In the genomic region with DNA sequence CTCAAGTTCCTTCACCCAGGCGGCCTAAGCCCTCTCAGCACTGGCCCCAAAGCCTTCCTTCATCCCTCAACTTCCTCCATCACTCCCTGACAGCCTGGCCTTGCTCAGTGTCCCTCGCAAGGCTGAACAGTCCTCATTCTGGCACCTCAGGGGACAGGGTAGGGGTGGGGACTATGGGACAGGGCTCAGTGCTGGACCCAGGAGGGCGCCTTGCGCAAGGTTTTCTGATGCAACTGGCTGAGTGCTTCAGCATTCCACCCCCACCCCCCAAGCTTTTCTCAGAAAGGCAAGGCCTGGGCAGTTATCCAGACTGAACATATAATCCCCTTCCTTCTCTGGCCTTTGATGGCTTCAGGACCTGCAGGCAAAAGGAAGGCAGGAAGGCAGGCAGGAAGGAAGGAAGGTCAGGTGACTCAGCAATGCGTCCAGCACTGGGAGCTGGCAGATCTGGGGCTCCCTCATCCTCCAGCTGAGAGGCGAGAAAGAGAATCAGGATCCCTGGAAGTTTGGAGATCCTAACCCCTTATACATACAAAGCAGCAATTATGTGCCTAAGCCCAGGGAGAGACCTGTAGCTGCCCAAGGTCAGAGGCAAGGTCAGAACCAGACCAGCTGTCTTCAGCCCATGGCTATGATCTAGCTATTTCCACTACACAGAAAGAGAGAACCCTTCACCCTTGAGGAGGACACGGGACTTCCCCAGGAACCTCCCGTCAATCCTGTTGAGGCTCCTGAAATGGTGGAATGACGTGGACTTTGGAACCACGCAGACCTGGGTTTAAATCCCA, we compare ENCODE assay signal across 1 cellular context.
A peak's percentile ranks its signal among the peaks of the same experiment; 100 is the strongest.
TF ChIP-seq lines count a peak whose summit lies in the region.

No MANE protein-coding gene starts in this region.

TF ChIP-seq in HepG2, 621 proteins besides CTCF, POLR2A, EP300 and RAD21 (continued from another document and continues in another):
- TF ChIP-seq, protein P1, sequence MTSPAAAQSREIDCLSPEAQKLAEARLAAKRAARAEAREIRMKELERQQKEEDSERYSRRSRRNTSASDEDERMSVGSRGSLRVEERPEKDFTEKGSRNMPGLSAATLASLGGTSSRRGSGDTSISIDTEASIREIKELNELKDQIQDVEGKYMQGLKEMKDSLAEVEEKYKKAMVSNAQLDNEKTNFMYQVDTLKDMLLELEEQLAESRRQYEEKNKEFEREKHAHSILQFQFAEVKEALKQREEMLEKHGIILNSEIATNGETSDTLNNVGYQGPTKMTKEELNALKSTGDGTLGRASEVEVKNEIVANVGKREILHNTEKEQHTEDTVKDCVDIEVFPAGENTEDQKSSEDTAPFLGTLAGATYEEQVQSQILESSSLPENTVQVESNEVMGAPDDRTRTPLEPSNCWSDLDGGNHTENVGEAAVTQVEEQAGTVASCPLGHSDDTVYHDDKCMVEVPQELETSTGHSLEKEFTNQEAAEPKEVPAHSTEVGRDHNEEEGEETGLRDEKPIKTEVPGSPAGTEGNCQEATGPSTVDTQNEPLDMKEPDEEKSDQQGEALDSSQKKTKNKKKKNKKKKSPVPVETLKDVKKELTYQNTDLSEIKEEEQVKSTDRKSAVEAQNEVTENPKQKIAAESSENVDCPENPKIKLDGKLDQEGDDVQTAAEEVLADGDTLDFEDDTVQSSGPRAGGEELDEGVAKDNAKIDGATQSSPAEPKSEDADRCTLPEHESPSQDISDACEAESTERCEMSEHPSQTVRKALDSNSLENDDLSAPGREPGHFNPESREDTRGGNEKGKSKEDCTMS (CRISPR knock-in tag; conservative IDR thresholded peaks at IDR 0.05): no peak; the same call in 1 of the 2 replicates
- TF ChIP-seq NFKBIZ (CRISPR knock-in tag; IDR thresholded peaks at IDR 0.05) (peak; percentile 95; the same call in 1 of the 2 replicates), TMF1 (CRISPR knock-in tag; IDR thresholded peaks at IDR 0.05; ENCODE audit: low read depth) (peak; percentile 48; the same call in 1 of the 2 replicates), KDM5B (CRISPR knock-in tag; IDR thresholded peaks at IDR 0.05; ENCODE audit: borderline replicate concordance) (peak; percentile 82; the same call in 1 of the 2 replicates), POGZ (CRISPR knock-in tag; IDR thresholded peaks at IDR 0.05) (peak; percentile 82), ZBTB1 (CRISPR knock-in tag; IDR thresholded peaks at IDR 0.05; ENCODE audit: borderline replicate concordance) (no peak), GZF1 (CRISPR knock-in tag; IDR thresholded peaks at IDR 0.05) (no peak; the same call in 1 of the 2 replicates), ZNF431 (CRISPR knock-in tag; IDR thresholded peaks at IDR 0.05; ENCODE audit: borderline replicate concordance, low read depth) (peak; percentile 91), NFKB2 (CRISPR knock-in tag; IDR thresholded peaks at IDR 0.05; ENCODE audit: borderline replicate concordance) (peak; percentile 79; the same call in 1 of the 2 replicates), RORA (CRISPR knock-in tag; IDR thresholded peaks at IDR 0.05) (no peak), ZFP36L2 (CRISPR knock-in tag; IDR thresholded peaks at IDR 0.05) (no peak), ZNF747 (CRISPR knock-in tag; IDR thresholded peaks at IDR 0.05; ENCODE audit: borderline replicate concordance) (peak; percentile 99), ZFP1 (CRISPR knock-in tag; IDR thresholded peaks at IDR 0.05) (peak; percentile 96; the same call in 1 of the 2 replicates), ZNF768 (CRISPR knock-in tag; IDR thresholded peaks at IDR 0.05) (peak; percentile 61; the same call in 1 of the 2 replicates), ZNF10 (CRISPR knock-in tag; IDR thresholded peaks at IDR 0.05; ENCODE audit: borderline replicate concordance, low read depth) (no peak), ZFP62 (CRISPR knock-in tag; IDR thresholded peaks at IDR 0.05) (no peak), ZNF234 (CRISPR knock-in tag; conservative IDR thresholded peaks at IDR 0.05) (no peak), ZNF883 (CRISPR knock-in tag; IDR thresholded peaks at IDR 0.05; ENCODE audit: not compliant biosample characterization) (peak; percentile 74), MEIS1 (CRISPR knock-in tag; IDR thresholded peaks at IDR 0.05; ENCODE audit: borderline replicate concordance) (no peak), NBN (conservative IDR thresholded peaks at IDR 0.05) (no peak), ZEB1 (IDR thresholded peaks at IDR 0.05; ENCODE audit: insufficient replicate concordance, low read depth) (peak; percentile 87), ZNF333 (CRISPR knock-in tag; IDR thresholded peaks at IDR 0.05; ENCODE audit: borderline replicate concordance) (no peak), PAWR (CRISPR knock-in tag; IDR thresholded peaks at IDR 0.05; ENCODE audit: borderline replicate concordance) (no peak), ZNF703 (CRISPR knock-in tag; IDR thresholded peaks at IDR 0.05; ENCODE audit: borderline replicate concordance) (peak; percentile 93), IRF2 (CRISPR knock-in tag; IDR thresholded peaks at IDR 0.05) (peak; percentile 97), ZNF530 (CRISPR knock-in tag; IDR thresholded peaks at IDR 0.05; ENCODE audit: low read depth) (no peak), ZNF563 (CRISPR knock-in tag; IDR thresholded peaks at IDR 0.05) (peak; percentile 95; the same call in 1 of the 2 replicates), ZNF101 (CRISPR knock-in tag; IDR thresholded peaks at IDR 0.05; ENCODE audit: borderline replicate concordance, low read depth) (0 out of 2 replicates have a peak, but pooled peaks have one; percentile 47), ZNF550 (CRISPR knock-in tag; IDR thresholded peaks at IDR 0.05; ENCODE audit: borderline replicate concordance) (0 out of 2 replicates have a peak, but pooled peaks have one; percentile 40), HNRNPK (IDR thresholded peaks at IDR 0.05; ENCODE audit: low read depth, low read length, poor library complexity, severe bottlenecking) (no peak), ZFP36 (IDR thresholded peaks at IDR 0.05; ENCODE audit: borderline replicate concordance, low read depth, low read length, partially characterized antibody) (no peak), ZNF850 (CRISPR knock-in tag; conservative IDR thresholded peaks at IDR 0.05) (no peak), ARNT (IDR thresholded peaks at IDR 0.05) (no peak), MTF2 (CRISPR knock-in tag; IDR thresholded peaks at IDR 0.05; ENCODE audit: borderline replicate concordance) (no peak), SNAPC2 (CRISPR knock-in tag; IDR thresholded peaks at IDR 0.05) (peak; percentile 96; the same call in 1 of the 2 replicates), KDM5A (IDR thresholded peaks at IDR 0.05; ENCODE audit: borderline replicate concordance, low read length) (no peak; the same call in 1 of the 2 replicates), ZNF343 (CRISPR knock-in tag; IDR thresholded peaks at IDR 0.05) (peak; percentile 97), ZSCAN21 (CRISPR knock-in tag; IDR thresholded peaks at IDR 0.05; ENCODE audit: borderline replicate concordance) (peak; percentile 96), NCOA1 (CRISPR knock-in tag; IDR thresholded peaks at IDR 0.05) (peak; percentile 92), BORCS8-MEF2B (CRISPR knock-in tag; IDR thresholded peaks at IDR 0.05) (peak; percentile 97)
- TF ChIP-seq, protein P2, sequence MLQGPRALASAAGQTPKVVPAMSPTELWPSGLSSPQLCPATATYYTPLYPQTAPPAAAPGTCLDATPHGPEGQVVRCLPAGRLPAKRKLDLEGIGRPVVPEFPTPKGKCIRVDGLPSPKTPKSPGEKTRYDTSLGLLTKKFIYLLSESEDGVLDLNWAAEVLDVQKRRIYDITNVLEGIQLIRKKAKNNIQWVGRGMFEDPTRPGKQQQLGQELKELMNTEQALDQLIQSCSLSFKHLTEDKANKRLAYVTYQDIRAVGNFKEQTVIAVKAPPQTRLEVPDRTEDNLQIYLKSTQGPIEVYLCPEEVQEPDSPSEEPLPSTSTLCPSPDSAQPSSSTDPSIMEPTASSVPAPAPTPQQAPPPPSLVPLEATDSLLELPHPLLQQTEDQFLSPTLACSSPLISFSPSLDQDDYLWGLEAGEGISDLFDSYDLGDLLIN (CRISPR knock-in tag; IDR thresholded peaks at IDR 0.05; ENCODE audit: borderline replicate concordance): no peak
- TF ChIP-seq, protein P3, sequence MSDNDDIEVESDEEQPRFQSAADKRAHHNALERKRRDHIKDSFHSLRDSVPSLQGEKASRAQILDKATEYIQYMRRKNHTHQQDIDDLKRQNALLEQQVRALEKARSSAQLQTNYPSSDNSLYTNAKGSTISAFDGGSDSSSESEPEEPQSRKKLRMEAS (IDR thresholded peaks at IDR 0.05): peak; percentile 88
- TF ChIP-seq, protein P4, sequence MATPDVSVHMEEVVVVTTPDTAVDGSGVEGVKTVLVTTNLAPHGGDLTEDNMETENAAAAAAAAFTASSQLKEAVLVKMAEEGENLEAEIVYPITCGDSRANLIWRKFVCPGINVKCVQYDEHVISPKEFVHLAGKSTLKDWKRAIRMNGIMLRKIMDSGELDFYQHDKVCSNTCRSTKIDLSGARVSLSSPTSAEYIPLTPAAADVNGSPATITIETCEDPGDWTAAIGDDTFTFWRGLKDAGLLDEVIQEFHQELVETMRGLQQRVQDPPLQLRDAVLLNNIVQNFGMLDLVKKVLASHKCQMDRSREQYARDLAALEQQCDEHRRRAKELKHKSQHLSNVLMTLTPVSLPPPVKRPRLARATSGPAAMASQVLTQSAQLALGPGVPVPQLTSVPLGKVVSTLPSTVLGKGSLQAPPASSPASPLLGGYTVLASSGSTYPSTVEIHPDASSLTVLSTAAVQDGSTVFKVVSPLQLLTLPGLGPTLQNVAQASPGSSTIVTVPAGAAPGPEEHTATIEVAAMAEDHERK (CRISPR knock-in tag; IDR thresholded peaks at IDR 0.05; ENCODE audit: low read depth): 0 out of 2 replicates have a peak, but pooled peaks have one; percentile 32
- TF ChIP-seq, protein P5, sequence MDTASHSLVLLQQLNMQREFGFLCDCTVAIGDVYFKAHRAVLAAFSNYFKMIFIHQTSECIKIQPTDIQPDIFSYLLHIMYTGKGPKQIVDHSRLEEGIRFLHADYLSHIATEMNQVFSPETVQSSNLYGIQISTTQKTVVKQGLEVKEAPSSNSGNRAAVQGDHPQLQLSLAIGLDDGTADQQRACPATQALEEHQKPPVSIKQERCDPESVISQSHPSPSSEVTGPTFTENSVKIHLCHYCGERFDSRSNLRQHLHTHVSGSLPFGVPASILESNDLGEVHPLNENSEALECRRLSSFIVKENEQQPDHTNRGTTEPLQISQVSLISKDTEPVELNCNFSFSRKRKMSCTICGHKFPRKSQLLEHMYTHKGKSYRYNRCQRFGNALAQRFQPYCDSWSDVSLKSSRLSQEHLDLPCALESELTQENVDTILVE (CRISPR knock-in tag; IDR thresholded peaks at IDR 0.05): peak; percentile 99
- TF ChIP-seq, protein P6, sequence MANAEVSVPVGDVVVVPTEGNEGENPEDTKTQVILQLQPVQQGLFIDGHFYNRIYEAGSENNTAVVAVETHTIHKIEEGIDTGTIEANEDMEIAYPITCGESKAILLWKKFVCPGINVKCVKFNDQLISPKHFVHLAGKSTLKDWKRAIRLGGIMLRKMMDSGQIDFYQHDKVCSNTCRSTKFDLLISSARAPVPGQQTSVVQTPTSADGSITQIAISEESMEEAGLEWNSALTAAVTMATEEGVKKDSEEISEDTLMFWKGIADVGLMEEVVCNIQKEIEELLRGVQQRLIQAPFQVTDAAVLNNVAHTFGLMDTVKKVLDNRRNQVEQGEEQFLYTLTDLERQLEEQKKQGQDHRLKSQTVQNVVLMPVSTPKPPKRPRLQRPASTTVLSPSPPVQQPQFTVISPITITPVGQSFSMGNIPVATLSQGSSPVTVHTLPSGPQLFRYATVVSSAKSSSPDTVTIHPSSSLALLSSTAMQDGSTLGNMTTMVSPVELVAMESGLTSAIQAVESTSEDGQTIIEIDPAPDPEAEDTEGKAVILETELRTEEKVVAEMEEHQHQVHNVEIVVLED (CRISPR knock-in tag; IDR thresholded peaks at IDR 0.05; ENCODE audit: borderline replicate concordance): peak; percentile 73; the same call in 1 of the 2 replicates
- TF ChIP-seq, protein P7, sequence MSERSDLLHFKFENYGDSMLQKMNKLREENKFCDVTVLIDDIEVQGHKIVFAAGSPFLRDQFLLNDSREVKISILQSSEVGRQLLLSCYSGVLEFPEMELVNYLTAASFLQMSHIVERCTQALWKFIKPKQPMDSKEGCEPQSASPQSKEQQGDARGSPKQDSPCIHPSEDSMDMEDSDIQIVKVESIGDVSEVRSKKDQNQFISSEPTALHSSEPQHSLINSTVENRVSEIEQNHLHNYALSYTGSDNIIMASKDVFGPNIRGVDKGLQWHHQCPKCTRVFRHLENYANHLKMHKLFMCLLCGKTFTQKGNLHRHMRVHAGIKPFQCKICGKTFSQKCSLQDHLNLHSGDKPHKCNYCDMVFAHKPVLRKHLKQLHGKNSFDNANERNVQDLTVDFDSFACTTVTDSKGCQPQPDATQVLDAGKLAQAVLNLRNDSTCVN (CRISPR knock-in tag; IDR thresholded peaks at IDR 0.05; ENCODE audit: borderline replicate concordance): peak; percentile 94
- TF ChIP-seq, protein P8, sequence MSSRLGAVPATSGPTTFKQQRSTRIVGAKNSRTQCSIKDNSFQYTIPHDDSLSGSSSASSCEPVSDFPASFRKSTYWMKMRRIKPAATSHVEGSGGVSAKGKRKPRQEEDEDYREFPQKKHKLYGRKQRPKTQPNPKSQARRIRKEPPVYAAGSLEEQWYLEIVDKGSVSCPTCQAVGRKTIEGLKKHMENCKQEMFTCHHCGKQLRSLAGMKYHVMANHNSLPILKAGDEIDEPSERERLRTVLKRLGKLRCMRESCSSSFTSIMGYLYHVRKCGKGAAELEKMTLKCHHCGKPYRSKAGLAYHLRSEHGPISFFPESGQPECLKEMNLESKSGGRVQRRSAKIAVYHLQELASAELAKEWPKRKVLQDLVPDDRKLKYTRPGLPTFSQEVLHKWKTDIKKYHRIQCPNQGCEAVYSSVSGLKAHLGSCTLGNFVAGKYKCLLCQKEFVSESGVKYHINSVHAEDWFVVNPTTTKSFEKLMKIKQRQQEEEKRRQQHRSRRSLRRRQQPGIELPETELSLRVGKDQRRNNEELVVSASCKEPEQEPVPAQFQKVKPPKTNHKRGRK (CRISPR knock-in tag; IDR thresholded peaks at IDR 0.05): peak; percentile 72; the same call in 1 of the 2 replicates
- TF ChIP-seq, protein P9, sequence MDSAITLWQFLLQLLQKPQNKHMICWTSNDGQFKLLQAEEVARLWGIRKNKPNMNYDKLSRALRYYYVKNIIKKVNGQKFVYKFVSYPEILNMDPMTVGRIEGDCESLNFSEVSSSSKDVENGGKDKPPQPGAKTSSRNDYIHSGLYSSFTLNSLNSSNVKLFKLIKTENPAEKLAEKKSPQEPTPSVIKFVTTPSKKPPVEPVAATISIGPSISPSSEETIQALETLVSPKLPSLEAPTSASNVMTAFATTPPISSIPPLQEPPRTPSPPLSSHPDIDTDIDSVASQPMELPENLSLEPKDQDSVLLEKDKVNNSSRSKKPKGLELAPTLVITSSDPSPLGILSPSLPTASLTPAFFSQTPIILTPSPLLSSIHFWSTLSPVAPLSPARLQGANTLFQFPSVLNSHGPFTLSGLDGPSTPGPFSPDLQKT (CRISPR knock-in tag; IDR thresholded peaks at IDR 0.05; ENCODE audit: borderline replicate concordance): no peak
- TF ChIP-seq, protein P10, sequence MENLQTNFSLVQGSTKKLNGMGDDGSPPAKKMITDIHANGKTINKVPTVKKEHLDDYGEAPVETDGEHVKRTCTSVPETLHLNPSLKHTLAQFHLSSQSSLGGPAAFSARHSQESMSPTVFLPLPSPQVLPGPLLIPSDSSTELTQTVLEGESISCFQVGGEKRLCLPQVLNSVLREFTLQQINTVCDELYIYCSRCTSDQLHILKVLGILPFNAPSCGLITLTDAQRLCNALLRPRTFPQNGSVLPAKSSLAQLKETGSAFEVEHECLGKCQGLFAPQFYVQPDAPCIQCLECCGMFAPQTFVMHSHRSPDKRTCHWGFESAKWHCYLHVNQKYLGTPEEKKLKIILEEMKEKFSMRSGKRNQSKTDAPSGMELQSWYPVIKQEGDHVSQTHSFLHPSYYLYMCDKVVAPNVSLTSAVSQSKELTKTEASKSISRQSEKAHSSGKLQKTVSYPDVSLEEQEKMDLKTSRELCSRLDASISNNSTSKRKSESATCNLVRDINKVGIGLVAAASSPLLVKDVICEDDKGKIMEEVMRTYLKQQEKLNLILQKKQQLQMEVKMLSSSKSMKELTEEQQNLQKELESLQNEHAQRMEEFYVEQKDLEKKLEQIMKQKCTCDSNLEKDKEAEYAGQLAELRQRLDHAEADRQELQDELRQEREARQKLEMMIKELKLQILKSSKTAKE (CRISPR knock-in tag; IDR thresholded peaks at IDR 0.05; ENCODE audit: borderline replicate concordance): peak; percentile 99
